21 cellular contexts compared by ENCODE assay signal in genomic region chr14:84468153-84468552, GRCh38.
DNase-seq lines count a peak whose midpoint lies in the region; ATAC-seq and TF ChIP-seq lines count a peak whose summit lies in the region.
"Had no signal": no experiment of that assay in that cellular context is flagged by ENCODE, and none has a peak within 500 bp of the region (broad histone marks: within the 10 kb centered on the region; RNA-seq: fewer than 3 reads in every experiment).

No MANE protein-coding gene starts in this region.

- H3K27ac ChIP-seq in tibial artery = no peak overlapping the region
- H3K27ac ChIP-seq: BLaER1 treated with 17β-estradiol and CSF1 and Interleukin-3, amounts not matched to agents 10 nM and 100 nM had no signal

- H3K9me3 ChIP-seq in adipocyte (ENCODE audit: control insufficient read depth, low read length) (no peaks in the 10 kb centered on the region), tibial artery (no peaks in the 10 kb centered on the region)
- H3K9me3 ChIP-seq: BLaER1 treated with 17β-estradiol and CSF1 and Interleukin-3, amounts not matched to agents 10 nM and 100 nM had no signal

- no peak overlapping the region for H3K4me3 Mint-ChIP-seq in activated T-helper 2 cell treated with anti-CD3 and anti-CD28 coated beads, Interferon-gamma antibody, Interleukin-2, Interleukin-4, amounts not matched to agents 10 μg/mL and 5 μg/mL and 100 μg/mL, durations not matched to agents 14 hours and 24 hours and 36 hours (ENCODE audit: low read depth)
- no peak overlapping the region for H3K4me3 Mint-ChIP-seq in nephron progenitor cell
- H3K4me3 Mint-ChIP-seq: CD8-positive, alpha-beta memory T cell had no signal

- H3K36me3 ChIP-seq in BJ (ENCODE audit: control insufficient read depth, insufficient read depth, low read length) = no peaks in the 10 kb centered on the region
- no peaks in the 10 kb centered on the region for H3K36me3 ChIP-seq in adipocyte (ENCODE audit: control insufficient read depth, insufficient read depth, low read length, severe bottlenecking)
- no peaks in the 10 kb centered on the region for H3K36me3 ChIP-seq in tibial artery
- H3K36me3 ChIP-seq: BLaER1 treated with 17β-estradiol and CSF1 and Interleukin-3, amounts not matched to agents 10 nM and 100 nM had no signal

- TF ChIP-seq CTCF in BJ (IDR thresholded peaks at IDR 0.05; ENCODE audit: insufficient read depth, low read depth, low read length) (no peak), tibial artery (IDR thresholded peaks at IDR 0.05) (no peak), nephron progenitor cell (IDR thresholded peaks at IDR 0.05) (no peak)

- no peak overlapping the region for H3K27ac Mint-ChIP-seq in activated T-helper 2 cell treated with anti-CD3 and anti-CD28 coated beads, Interferon-gamma antibody, Interleukin-2, Interleukin-4, amounts not matched to agents 10 μg/mL and 5 μg/mL and 100 μg/mL, durations not matched to agents 14 hours and 24 hours and 36 hours
- H3K27ac Mint-ChIP-seq in nephron progenitor cell = no peak overlapping the region
- H3K27ac Mint-ChIP-seq: CD8-positive, alpha-beta memory T cell had no signal

- ATAC-seq in GM19324 (IDR thresholded peaks at IDR 0.05; ENCODE audit: low FRiP score, unreplicated experiment) = no peak
- ATAC-seq: HepG2, Right ventricle myocardium inferior had no signal

- intact Hi-C loops in tibial artery (cut with DNase I; ENCODE audit: low total_unique reads) = no loop called here
- intact Hi-C loops in activated T-helper 2 cell treated with anti-CD3 and anti-CD28 coated beads, Interferon-gamma antibody, Interleukin-2, Interleukin-4, amounts not matched to agents 10 μg/mL and 5 μg/mL and 100 μg/mL, durations not matched to agents 14 hours and 24 hours and 36 hours (cut with micrococcal nuclease) = no loop called here

- no peaks in the 10 kb centered on the region for H3K36me3 Mint-ChIP-seq in activated T-helper 2 cell treated with anti-CD3 and anti-CD28 coated beads, Interferon-gamma antibody, Interleukin-2, Interleukin-4, amounts not matched to agents 10 μg/mL and 5 μg/mL and 100 μg/mL, durations not matched to agents 14 hours and 24 hours and 36 hours (ENCODE audit: low read depth)
- H3K36me3 Mint-ChIP-seq in nephron progenitor cell (ENCODE audit: low read depth) = no peaks in the 10 kb centered on the region
- H3K36me3 Mint-ChIP-seq: CD8-positive, alpha-beta memory T cell had no signal

- CTCF ChIA-PET in BJ (lab: Yijun Ruan, JAX) = no interaction called here

- peaks cover 1% of the 10 kb centered on the region; the same call in 1 of the 2 replicates for H3K27me3 ChIP-seq in BJ (ENCODE audit: control insufficient read depth, insufficient read depth, low read length)
- H3K27me3 ChIP-seq in adipocyte (replicated peaks; ENCODE audit: control insufficient read depth, insufficient read depth, low read length) = no peaks in the 10 kb centered on the region
- H3K27me3 ChIP-seq in tibial artery = no peaks in the 10 kb centered on the region
- H3K27me3 ChIP-seq: BLaER1 treated with 17β-estradiol and CSF1 and Interleukin-3, amounts not matched to agents 10 nM and 100 nM had no signal

- H3K9ac ChIP-seq in adipocyte (ENCODE audit: low read length) = no peak overlapping the region
- H3K9ac ChIP-seq: BLaER1 treated with 17β-estradiol and CSF1 and Interleukin-3, amounts not matched to agents 10 nM and 100 nM had no signal

- DNase-seq in BJ (ENCODE audit: low read depth) = peak; percentile 34
- DNase-seq in M059J (ENCODE audit: low read depth) = peak; percentile 14
- peak; percentile 62 for DNase-seq in adipocyte (ENCODE audit: low read depth)
- DNase-seq in islet precursor cell = peak; percentile 67
- no peak for DNase-seq in tibial artery
- DNase-seq in activated T-helper 2 cell treated with anti-CD3 and anti-CD28 coated beads, Interferon-gamma antibody, Interleukin-2, Interleukin-4, amounts not matched to agents 10 μg/mL and 5 μg/mL and 100 μg/mL, durations not matched to agents 14 hours and 24 hours and 36 hours (ENCODE audit: low spot score) = no peak
- DNase-seq in nephron progenitor cell = no peak
- DNase-seq: CD8-positive, alpha-beta memory T cell; DMS79 treated with DMSO at 0.1 percent for 48 hours; GF-D8; GOT3; KG1; NCI-H1048; NCI-H1436 treated with DMSO at 0.1 percent for 48 hours; NCI-H2081; NCI-H510A treated with DMSO at 0.1 percent for 48 hours; NCI-H82 had no signal

- peaks cover 31% of the 10 kb centered on the region for H3K9me3 Mint-ChIP-seq in activated T-helper 2 cell treated with anti-CD3 and anti-CD28 coated beads, Interferon-gamma antibody, Interleukin-2, Interleukin-4, amounts not matched to agents 10 μg/mL and 5 μg/mL and 100 μg/mL, durations not matched to agents 14 hours and 24 hours and 36 hours
- H3K9me3 Mint-ChIP-seq in nephron progenitor cell = no peaks in the 10 kb centered on the region

- H3K4me1 Mint-ChIP-seq in activated T-helper 2 cell treated with anti-CD3 and anti-CD28 coated beads, Interferon-gamma antibody, Interleukin-2, Interleukin-4, amounts not matched to agents 10 μg/mL and 5 μg/mL and 100 μg/mL, durations not matched to agents 14 hours and 24 hours and 36 hours (ENCODE audit: low read depth) = no peaks in the 10 kb centered on the region
- H3K4me1 Mint-ChIP-seq in nephron progenitor cell = no peaks in the 10 kb centered on the region
- H3K4me1 Mint-ChIP-seq: CD8-positive, alpha-beta memory T cell had no signal

- H3K4me1 ChIP-seq in adipocyte (ENCODE audit: control insufficient read depth, insufficient read depth, low read length) = no peaks in the 10 kb centered on the region
- no peaks in the 10 kb centered on the region for H3K4me1 ChIP-seq in tibial artery
- H3K4me1 ChIP-seq: BLaER1 treated with 17β-estradiol and CSF1 and Interleukin-3, amounts not matched to agents 10 nM and 100 nM had no signal

- POLR2A ChIA-PET in BJ (lab: Charles Lee) = interaction anchor here (0.7 to 1.0 kb wide), 2 partner anchors 9 to 14 kb away, joined by 5 read pairs; no protein-coding TSS in a partner anchor

- H3K4me3 ChIP-seq in BJ (ENCODE audit: low read depth, low read length) (no peak overlapping the region), adipocyte (ENCODE audit: low read length) (no peak overlapping the region), tibial artery (no peak overlapping the region)
- H3K4me3 ChIP-seq: BLaER1 treated with 17β-estradiol and CSF1 and Interleukin-3, amounts not matched to agents 10 nM and 100 nM had no signal

- H3K27me3 Mint-ChIP-seq in activated T-helper 2 cell treated with anti-CD3 and anti-CD28 coated beads, Interferon-gamma antibody, Interleukin-2, Interleukin-4, amounts not matched to agents 10 μg/mL and 5 μg/mL and 100 μg/mL, durations not matched to agents 14 hours and 24 hours and 36 hours (ENCODE audit: low read depth) = no peaks in the 10 kb centered on the region
- H3K27me3 Mint-ChIP-seq in nephron progenitor cell (ENCODE audit: low read depth, poor library complexity) = peaks cover 3% of the 10 kb centered on the region
- H3K27me3 Mint-ChIP-seq: CD8-positive, alpha-beta memory T cell had no signal

Comparison
In these comparisons a context has a peak if more than half of its experiments do, and no peak if none do; other contexts are left out.
1. DNase-seq: peak in BJ (single experiment), M059J (single experiment), adipocyte (single experiment) and islet precursor cell (single experiment); none in tibial artery (0 of 2), activated T-helper 2 cell treated with anti-CD3 and anti-CD28 coated beads, Interferon-gamma antibody, Interleukin-2, Interleukin-4, amounts not matched to agents 10 μg/mL and 5 μg/mL and 100 μg/mL, durations not matched to agents 14 hours and 24 hours and 36 hours (single experiment) and nephron progenitor cell (single experiment).